ENCODE assay signal across 8 cellular contexts in the genomic region with DNA sequence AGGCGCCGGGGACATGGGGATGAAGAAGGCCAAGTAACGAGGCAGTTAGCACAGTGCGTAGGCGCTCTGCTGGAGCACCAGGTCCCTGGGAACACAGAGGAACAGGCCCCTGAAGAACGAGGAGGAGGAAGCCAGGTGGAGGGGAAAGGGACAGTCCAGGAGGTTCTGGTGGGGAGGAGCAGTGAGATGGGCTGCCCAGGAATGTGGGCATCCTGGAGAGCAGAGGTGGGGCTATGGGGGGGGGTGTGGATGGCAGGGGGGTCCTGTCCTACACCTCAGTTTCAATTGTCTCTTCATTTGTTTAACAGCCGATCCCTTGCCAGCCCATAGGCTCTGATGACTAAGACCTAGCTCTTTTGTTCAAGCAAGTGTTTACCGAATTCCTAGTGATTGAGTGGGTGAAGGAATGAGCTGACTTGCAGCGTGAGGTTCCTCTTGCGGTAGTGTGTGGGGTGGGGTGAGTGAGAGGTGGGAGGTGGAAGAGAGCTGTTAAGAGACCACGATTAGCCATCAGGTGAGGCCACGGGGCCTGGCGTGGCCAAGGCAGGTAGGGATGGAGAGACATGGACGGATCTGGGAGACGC. TPM values are rescaled to one million over a fixed set of nuclear protein-coding genes. Genes with fewer than 3 reads are reported as not detected.
DNase-seq lines count a peak whose midpoint lies in the region; ATAC-seq and TF ChIP-seq lines count a peak whose summit lies in the region.

No MANE protein-coding gene starts in this region.

- TF ChIP-seq CTCF in dorsolateral prefrontal cortex (IDR thresholded peaks at IDR 0.05 in 54 of 56, conservative IDR thresholded peaks at IDR 0.05 in 2 of 56; ENCODE audit: low read depth in 1 of 56, partially characterized antibody in 56 of 56) = no peak

- POLR2A ChIA-PET in naive thymus-derived CD4-positive, alpha-beta T cell (lab: Charles Lee) = interaction anchor here (2.0 kb wide), 1 partner anchor 10 kb away, joined by 7 read pairs; no protein-coding TSS in a partner anchor

- intact Hi-C loops in dorsolateral prefrontal cortex (cut with DNase I) = no loop called here
- intact Hi-C loops in naive thymus-derived CD4-positive, alpha-beta T cell (cut with micrococcal nuclease) = no loop called here

- peaks cover 5 to 42% of the 10 kb centered on the region in 2 donors for H3K4me1 ChIP-seq in naive thymus-derived CD4-positive, alpha-beta T cell (ENCODE audit: control insufficient read depth in 2 of 2, insufficient read depth in 2 of 2, low read length in 2 of 2)

- peak overlapping the region; percentile 3 to 80 (median 28) for H3K4me3 Mint-ChIP-seq in naive thymus-derived CD4-positive, alpha-beta T cell

- peak overlapping the region in 55 of 59 donors; percentile 7 to 96 (median 77) for H3K27ac ChIP-seq in dorsolateral prefrontal cortex
- peak overlapping the region; percentile 10 for H3K27ac ChIP-seq in naive thymus-derived CD4-positive, alpha-beta T cell (ENCODE audit: low read depth, low read length)

- H3K27me3 ChIP-seq in MG63 = no peaks in the 10 kb centered on the region
- no peaks in the 10 kb centered on the region for H3K27me3 ChIP-seq in dorsolateral prefrontal cortex
- no peaks in the 10 kb centered on the region for H3K27me3 ChIP-seq in naive thymus-derived CD4-positive, alpha-beta T cell (ENCODE audit: control insufficient read depth in 2 of 2, insufficient read depth in 2 of 2, low read length in 2 of 2)

- H3K36me3 Mint-ChIP-seq in naive thymus-derived CD4-positive, alpha-beta T cell = peaks cover 13 to 40% (median 23%) of the 10 kb centered on the region in 5 donors

- H3K27me3 Mint-ChIP-seq in naive thymus-derived CD4-positive, alpha-beta T cell = no peaks in the 10 kb centered on the region

- H3K27ac Mint-ChIP-seq in naive thymus-derived CD4-positive, alpha-beta T cell = peak overlapping the region; percentile 71 to 92 (median 82)

- H3K4me3 ChIP-seq in MG63 (no peak overlapping the region), dorsolateral prefrontal cortex (no peak overlapping the region)
- no peak overlapping the region for H3K4me3 ChIP-seq in naive thymus-derived CD4-positive, alpha-beta T cell (ENCODE audit: low read length)

- H3K9me3 Mint-ChIP-seq in naive thymus-derived CD4-positive, alpha-beta T cell = no peaks in the 10 kb centered on the region

- peaks cover 32 to 60% (median 45%) of the 10 kb centered on the region in 7 donors for H3K4me1 Mint-ChIP-seq in naive thymus-derived CD4-positive, alpha-beta T cell

- CTCF ChIA-PET in naive thymus-derived CD4-positive, alpha-beta T cell (lab: Charles Lee) = no interaction called here

- DNase-seq in AG08395 (ENCODE audit: low spot score) (peak; percentile 78), MG63 (peak; percentile 61), dorsolateral prefrontal cortex (peak in 2 of 10 donors; percentile 55 to 69), RPMI8226 (no peak), NCI-H510A (lab: John Stamatoyannopoulos, UW) (no peak), NCI-H774 (lab: John Stamatoyannopoulos, UW) (no peak)
- DNase-seq in naive thymus-derived CD4-positive, alpha-beta T cell = peak in 1 of 9 donors; percentile 50

- H3K36me3 ChIP-seq in MG63 = peaks cover 37% of the 10 kb centered on the region
- H3K36me3 ChIP-seq in naive thymus-derived CD4-positive, alpha-beta T cell (ENCODE audit: control insufficient read depth in 2 of 3, insufficient read depth in 3 of 3, low read length in 3 of 3) = peaks cover 10 to 61% (median 29%) of the 10 kb centered on the region in 3 experiments

- no peaks in the 10 kb centered on the region for H3K9me3 ChIP-seq in MG63
- H3K9me3 ChIP-seq in naive thymus-derived CD4-positive, alpha-beta T cell (ENCODE audit: control insufficient read depth in 2 of 3, low read length in 3 of 3) = no peaks in the 10 kb centered on the region

- no peak for ATAC-seq in naive thymus-derived CD4-positive, alpha-beta T cell
- no peak for ATAC-seq in HG02759 (IDR thresholded peaks at IDR 0.05; ENCODE audit: unreplicated experiment)

RNA-seq across cellular contexts. Expression of a gene that starts 8.4 kb away (rescaled TPM):
- total RNA-seq in MG63 (2014; rRNA removed; shearing (Covaris generic); ENCODE audit: low replicate concordance) = not detected in 2 replicates
- total RNA-seq in dorsolateral prefrontal cortex = 100 to 1,000 TPM in 1 of 120 experiments, 10 to 100 TPM in 118, 1 to 10 TPM in 1; 8.8 to 113 (median 34.2) TPM
- 1 to 10 TPM; 1.1 to 3.2 (median 3.1) TPM for total RNA-seq in naive thymus-derived CD4-positive, alpha-beta T cell
- 1 to 10 TPM; 3.0 to 5.1 TPM for polyA plus RNA-seq in naive thymus-derived CD4-positive, alpha-beta T cell

RNA-seq across cellular contexts. Expression of a gene that starts 30.4 kb away (rescaled TPM):
- 13.8 and 19.1 TPM in 2 replicates for total RNA-seq in MG63 (2014; rRNA removed; shearing (Covaris generic); ENCODE audit: low replicate concordance)
- total RNA-seq in dorsolateral prefrontal cortex = 100 to 1,000 TPM in 48 of 120 experiments, 10 to 100 TPM in 72; 63.8 to 213 (median 95.1) TPM
- 10 to 100 TPM; 31.3 to 48.8 (median 34.5) TPM for total RNA-seq in naive thymus-derived CD4-positive, alpha-beta T cell
- 10 to 100 TPM; 24.2 to 54.0 TPM for polyA plus RNA-seq in naive thymus-derived CD4-positive, alpha-beta T cell

RNA-seq across cellular contexts. Expression of a gene that starts 30.6 kb away (rescaled TPM):
- total RNA-seq in MG63 (2014; rRNA removed; shearing (Covaris generic); ENCODE audit: low replicate concordance) = 9.6 and 17.8 TPM in 2 replicates
- 10 to 100 TPM; 22.3 to 55.0 (median 36.5) TPM for total RNA-seq in dorsolateral prefrontal cortex
- total RNA-seq in naive thymus-derived CD4-positive, alpha-beta T cell = 10 to 100 TPM in 4 of 5 experiments, 1 to 10 TPM in 1; 7.2 to 18.2 (median 14.8) TPM
- polyA plus RNA-seq in naive thymus-derived CD4-positive, alpha-beta T cell = 10 to 100 TPM in 1 of 2 donors, 1 to 10 TPM in 1; 9.8 to 14.2 TPM

RNA-seq across cellular contexts. Expression of a gene that starts 35.0 kb away (rescaled TPM):
- 16.9 and 29.7 TPM in 2 replicates for total RNA-seq in MG63 (2014; rRNA removed; shearing (Covaris generic); ENCODE audit: low replicate concordance)
- total RNA-seq in dorsolateral prefrontal cortex = 10 to 100 TPM in 23 of 120 experiments, 1 to 10 TPM in 97; 3.6 to 13.2 (median 8.4) TPM
- total RNA-seq in naive thymus-derived CD4-positive, alpha-beta T cell = 10 to 100 TPM in 2 of 5 experiments, 1 to 10 TPM in 3; 6.0 to 12.8 (median 9.5) TPM
- 10 to 100 TPM in 1 of 2 donors, 1 to 10 TPM in 1; 7.6 to 10.5 TPM for polyA plus RNA-seq in naive thymus-derived CD4-positive, alpha-beta T cell

RNA-seq across cellular contexts. Expression of a gene that starts 35.1 kb away (rescaled TPM):
- 14.5 and 22.4 TPM in 2 replicates for total RNA-seq in MG63 (2014; rRNA removed; shearing (Covaris generic); ENCODE audit: low replicate concordance)
- total RNA-seq in dorsolateral prefrontal cortex = 10 to 100 TPM; 23.7 to 70.4 (median 41.1) TPM
- 10 to 100 TPM; 55.7 to 98.7 (median 63.7) TPM for total RNA-seq in naive thymus-derived CD4-positive, alpha-beta T cell
- polyA plus RNA-seq in naive thymus-derived CD4-positive, alpha-beta T cell = 10 to 100 TPM; 24.8 to 39.5 TPM

Comparison
In these comparisons a context has a peak if more than half of its experiments do, and no peak if none do; other contexts are left out.
1. DNase-seq: peak in AG08395 (single experiment) and MG63 (single experiment); none in RPMI8226 (single experiment), NCI-H510A (single experiment) and NCI-H774 (single experiment).